31 cellular contexts compared by ENCODE assay signal in the genomic region with DNA sequence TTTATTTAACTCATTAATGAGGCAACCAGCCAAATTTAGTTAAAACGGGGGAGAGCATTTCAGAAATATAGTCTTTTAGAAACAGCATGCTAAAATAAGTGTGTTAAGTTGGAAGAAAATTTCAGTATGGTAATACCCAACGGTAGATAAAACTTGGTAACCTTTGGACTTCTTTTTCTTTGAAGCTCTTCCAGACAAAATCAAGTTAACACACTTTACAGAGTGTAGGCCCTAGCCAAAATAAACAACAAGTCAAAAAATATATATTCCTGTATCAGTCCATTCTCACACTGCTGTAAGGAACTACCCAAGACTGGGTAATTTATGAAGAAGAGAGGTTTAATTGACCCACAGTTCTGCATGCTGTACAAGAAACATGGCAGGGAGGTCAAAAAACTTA.
"Had no signal": no experiment of that assay in that cellular context is flagged by ENCODE, and none has a peak within 500 bp of the region (broad histone marks: within the 10 kb centered on the region; RNA-seq: fewer than 3 reads in every experiment).

No MANE protein-coding gene starts in this region.

- H3K27me3 ChIP-seq: ascending aorta, breast epithelium, cardiac muscle cell, colonic mucosa, gastrocnemius medialis had no signal

- H3K4me1 ChIP-seq: ascending aorta, breast epithelium, colonic mucosa, gastrocnemius medialis had no signal

- H3K9me3 ChIP-seq: ascending aorta, breast epithelium, colonic mucosa, gastrocnemius medialis had no signal

- H3K27ac ChIP-seq: ascending aorta, breast epithelium, cardiac muscle cell, colonic mucosa, gastrocnemius medialis had no signal

- ATAC-seq: activated CD4-positive, alpha-beta T cell treated with anti-CD3 and anti-CD28 coated beads for 36 hours; activated CD8-positive, alpha-beta memory T cell treated with anti-CD3 and anti-CD28 coated beads, Interleukin-2, amount 10 ng/mL, durations not matched to agents 7 days and 5 days; activated CD8-positive, alpha-beta T cell treated with anti-CD3 and anti-CD28 coated beads, Interleukin-2, amount 10 ng/mL, durations not matched to agents 7 days and 5 days; activated naive CD4-positive, alpha-beta T cell treated with anti-CD3 and anti-CD28 coated beads, Interleukin-2, amount 50 U/mL, for 72 hours; esophagus mucosa; gastrocnemius medialis had no signal

- H3K4me3 ChIP-seq: ascending aorta, breast epithelium, cardiac muscle cell, colonic mucosa, gastrocnemius medialis had no signal

- H3K27ac Mint-ChIP-seq: activated CD4-positive, alpha-beta memory T cell treated with anti-CD3 and anti-CD28 coated beads for 36 hours; activated CD4-positive, alpha-beta T cell treated with anti-CD3 and anti-CD28 coated beads for 36 hours; activated CD4-positive, alpha-beta T cell treated with anti-CD3 and anti-CD28 coated beads, Interleukin-2, amount 10 ng/mL, durations not matched to agents 24 days and 14 days; activated CD8-positive, alpha-beta memory T cell treated with anti-CD3 and anti-CD28 coated beads, Interleukin-2, amount 10 ng/mL, durations not matched to agents 7 days and 5 days; activated CD8-positive, alpha-beta T cell treated with anti-CD3 and anti-CD28 coated beads, Interleukin-2, amount 10 ng/mL, durations not matched to agents 7 days and 5 days; activated naive CD4-positive, alpha-beta T cell treated with anti-CD3 and anti-CD28 coated beads, Interleukin-2, amount 10 ng/mL, durations not matched to agents 7 days and 5 days; activated naive CD4-positive, alpha-beta T cell treated with anti-CD3 and anti-CD28 coated beads, Interleukin-2, amount 50 U/mL, for 72 hours; activated naive CD8-positive, alpha-beta T cell treated with anti-CD3 and anti-CD28 coated beads, Interleukin-2, amount 10 ng/mL, durations not matched to agents 7 days and 5 days; activated T-helper 1 cell treated with anti-CD3 and anti-CD28 coated beads, Interleukin-12 subunit alpha, Interleukin-12 subunit beta, Interleukin-2, Interleukin-4 antibody, amounts not matched to agents 30 ng/mL and 10 ng/mL and 1 ng/mL, durations not matched to agents 14 hours and 24 hours and 36 hours; activated T-helper 2 cell treated with anti-CD3 and anti-CD28 coated beads, Interferon-gamma antibody, Interleukin-2, Interleukin-4, amounts not matched to agents 10 μg/mL and 5 μg/mL and 100 μg/mL, durations not matched to agents 14 hours and 24 hours and 36 hours; brain; endodermal cell had no signal

- H3K36me3 ChIP-seq: ascending aorta, breast epithelium, cardiac muscle cell, colonic mucosa, gastrocnemius medialis had no signal

- DNase-seq: activated CD4-positive, alpha-beta memory T cell treated with anti-CD3 and anti-CD28 coated beads for 36 hours; activated CD4-positive, alpha-beta T cell treated with anti-CD3 and anti-CD28 coated beads for 36 hours; activated CD4-positive, alpha-beta T cell treated with anti-CD3 and anti-CD28 coated beads, Interleukin-2, amount 10 ng/mL, durations not matched to agents 24 days and 14 days; activated CD4-positive, CD25-positive, alpha-beta regulatory T cell; activated CD4-positive, CD25-positive, alpha-beta regulatory T cell treated with anti-CD3 and anti-CD28 coated beads, Interleukin-2, amount 50 U/mL, for 72 hours; activated CD8-positive, alpha-beta memory T cell treated with anti-CD3 and anti-CD28 coated beads, Interleukin-2, amount 10 ng/mL, durations not matched to agents 7 days and 5 days; activated CD8-positive, alpha-beta memory T cell treated with anti-CD3 and anti-CD28 coated beads, Interleukin-2, amount 50 U/mL, for 4 hours; activated CD8-positive, alpha-beta T cell treated with anti-CD3 and anti-CD28 coated beads, Interleukin-2, amount 10 ng/mL, durations not matched to agents 7 days and 5 days; activated gamma-delta T cell; activated naive CD4-positive, alpha-beta T cell; activated naive CD4-positive, alpha-beta T cell treated with anti-CD3 and anti-CD28 coated beads, Interleukin-2, amount 10 ng/mL, durations not matched to agents 7 days and 5 days; activated naive CD8-positive, alpha-beta T cell treated with anti-CD3 and anti-CD28 coated beads, Interleukin-2, amount 10 ng/mL, durations not matched to agents 7 days and 5 days; activated T-cell treated with anti-CD3 and anti-CD28 coated beads, Interleukin-2, amount 50 U/mL, for 1 hour; activated T-cell treated with anti-CD3 and anti-CD28 coated beads, Interleukin-2, amount 50 U/mL, for 48 hours; central memory CD4-positive, alpha-beta T cell; cerebellar nuclear complex; colonic mucosa; effector CD8-positive, alpha-beta T cell; endodermal cell; foreskin fibroblast; gastrocnemius medialis; glutamatergic neuron; T-helper 2 cell had no signal

- H3K36me3 Mint-ChIP-seq: activated naive CD4-positive, alpha-beta T cell treated with anti-CD3 and anti-CD28 coated beads, Interleukin-2, amount 10 ng/mL, durations not matched to agents 7 days and 5 days; brain had no signal

- H3K27me3 Mint-ChIP-seq: activated CD4-positive, alpha-beta memory T cell treated with anti-CD3 and anti-CD28 coated beads for 36 hours; activated CD4-positive, alpha-beta T cell treated with anti-CD3 and anti-CD28 coated beads for 36 hours; activated CD4-positive, alpha-beta T cell treated with anti-CD3 and anti-CD28 coated beads, Interleukin-2, amount 10 ng/mL, durations not matched to agents 24 days and 14 days; activated CD8-positive, alpha-beta memory T cell treated with anti-CD3 and anti-CD28 coated beads, Interleukin-2, amount 10 ng/mL, durations not matched to agents 7 days and 5 days; activated naive CD4-positive, alpha-beta T cell treated with anti-CD3 and anti-CD28 coated beads, Interleukin-2, amount 10 ng/mL, durations not matched to agents 7 days and 5 days; activated naive CD8-positive, alpha-beta T cell treated with anti-CD3 and anti-CD28 coated beads, Interleukin-2, amount 10 ng/mL, durations not matched to agents 7 days and 5 days had no signal

- H3K4me1 Mint-ChIP-seq: brain had no signal

- H3K4me3 Mint-ChIP-seq: activated CD4-positive, alpha-beta memory T cell treated with anti-CD3 and anti-CD28 coated beads for 36 hours; activated CD4-positive, alpha-beta T cell treated with anti-CD3 and anti-CD28 coated beads for 36 hours; activated CD4-positive, alpha-beta T cell treated with anti-CD3 and anti-CD28 coated beads, Interleukin-2, amount 10 ng/mL, durations not matched to agents 24 days and 14 days; activated CD8-positive, alpha-beta memory T cell treated with anti-CD3 and anti-CD28 coated beads, Interleukin-2, amount 10 ng/mL, durations not matched to agents 7 days and 5 days; activated CD8-positive, alpha-beta T cell treated with anti-CD3 and anti-CD28 coated beads, Interleukin-2, amount 10 ng/mL, durations not matched to agents 7 days and 5 days; activated naive CD4-positive, alpha-beta T cell treated with anti-CD3 and anti-CD28 coated beads, Interleukin-2, amount 10 ng/mL, durations not matched to agents 7 days and 5 days; activated naive CD8-positive, alpha-beta T cell treated with anti-CD3 and anti-CD28 coated beads, Interleukin-2, amount 10 ng/mL, durations not matched to agents 7 days and 5 days; activated T-helper 1 cell treated with anti-CD3 and anti-CD28 coated beads, Interleukin-12 subunit alpha, Interleukin-12 subunit beta, Interleukin-2, Interleukin-4 antibody, amounts not matched to agents 30 ng/mL and 10 ng/mL and 1 ng/mL, durations not matched to agents 14 hours and 24 hours and 36 hours; brain; endodermal cell had no signal
